ENCODE assay signal across 20 cellular contexts in the genomic region with DNA sequence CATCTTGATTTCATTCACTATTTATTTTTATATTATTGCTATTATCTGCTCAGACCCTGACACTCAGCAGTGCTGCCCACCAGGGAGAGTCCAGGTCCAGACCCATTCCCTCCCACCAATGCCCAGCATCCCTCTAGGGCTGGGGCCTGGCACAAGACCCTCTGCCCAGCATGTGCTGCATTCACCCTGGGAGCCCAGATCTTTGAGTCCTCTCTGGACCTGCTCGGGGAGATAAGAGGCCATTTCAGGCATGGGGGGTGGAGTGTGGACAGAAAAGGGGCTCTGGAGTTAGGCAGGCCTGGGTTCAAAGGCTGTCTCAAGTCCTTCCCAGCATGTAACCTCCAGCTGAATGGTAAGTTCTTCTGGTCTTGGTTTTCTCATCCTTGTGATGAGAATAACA.
"Had no signal": no experiment of that assay in that cellular context is flagged by ENCODE, and none has a peak within 500 bp of the region (broad histone marks: within the 10 kb centered on the region; RNA-seq: fewer than 3 reads in every experiment).

No MANE protein-coding gene starts in this region.

- H3K9me3 ChIP-seq: gastrocnemius medialis, left ventricle myocardium inferior, mucosa of descending colon, right lobe of liver, upper lobe of left lung had no signal

- DNase-seq: activated CD4-positive, alpha-beta T cell treated with anti-CD3 and anti-CD28 coated beads for 1 hour; activated naive CD4-positive, alpha-beta T cell treated with Interleukin-2 at 50 U/mL for 16 hours; activated T-cell treated with anti-CD3 and anti-CD28 coated beads, Interleukin-2, amount 50 U/mL, for 48 hours; anterior cingulate cortex; effector CD8-positive, alpha-beta T cell; gastrocnemius medialis; glutamatergic neuron; left ventricle myocardium inferior; mesendoderm; mucosa of descending colon; right lobe of liver; stimulated activated CD4-positive, alpha-beta T cell treated with anti-CD3 and anti-CD28 coated beads, Interleukin-12 subunit alpha, Interleukin-12 subunit beta, amount 100 ng/mL, for 4 hours; stimulated activated CD4-positive, alpha-beta T cell treated with anti-CD3 and anti-CD28 coated beads, Interleukin-4, amount 100 ng/mL, for 24 hours; stimulated activated naive CD8-positive, alpha-beta T cell treated with anti-CD3 and anti-CD28 coated beads, Interleukin-15, amount 100 ng/mL, for 72 hours; substantia nigra; T-helper 17 cell; upper lobe of left lung had no signal

- H3K27ac ChIP-seq: gastrocnemius medialis, left ventricle myocardium inferior, right lobe of liver, upper lobe of left lung had no signal

- H3K36me3 ChIP-seq: gastrocnemius medialis, left ventricle myocardium inferior, right lobe of liver, upper lobe of left lung had no signal

- H3K4me3 ChIP-seq: gastrocnemius medialis, left ventricle myocardium inferior, lung, mucosa of descending colon, right lobe of liver, upper lobe of left lung had no signal

- ATAC-seq: gastrocnemius medialis; mucosa of descending colon; right lobe of liver; stimulated activated memory B cell treated with anti-CD40 and anti-IgM and Interleukin-4, amounts not matched to agents 10 μg/mL and 1 μg/mL and 100 μg/mL, for 72 hours; T-helper 17 cell; WTC11 had no signal

- H3K27me3 ChIP-seq: gastrocnemius medialis, right lobe of liver, upper lobe of left lung had no signal
